1 cellular context compared by ENCODE assay signal in the genomic region with DNA sequence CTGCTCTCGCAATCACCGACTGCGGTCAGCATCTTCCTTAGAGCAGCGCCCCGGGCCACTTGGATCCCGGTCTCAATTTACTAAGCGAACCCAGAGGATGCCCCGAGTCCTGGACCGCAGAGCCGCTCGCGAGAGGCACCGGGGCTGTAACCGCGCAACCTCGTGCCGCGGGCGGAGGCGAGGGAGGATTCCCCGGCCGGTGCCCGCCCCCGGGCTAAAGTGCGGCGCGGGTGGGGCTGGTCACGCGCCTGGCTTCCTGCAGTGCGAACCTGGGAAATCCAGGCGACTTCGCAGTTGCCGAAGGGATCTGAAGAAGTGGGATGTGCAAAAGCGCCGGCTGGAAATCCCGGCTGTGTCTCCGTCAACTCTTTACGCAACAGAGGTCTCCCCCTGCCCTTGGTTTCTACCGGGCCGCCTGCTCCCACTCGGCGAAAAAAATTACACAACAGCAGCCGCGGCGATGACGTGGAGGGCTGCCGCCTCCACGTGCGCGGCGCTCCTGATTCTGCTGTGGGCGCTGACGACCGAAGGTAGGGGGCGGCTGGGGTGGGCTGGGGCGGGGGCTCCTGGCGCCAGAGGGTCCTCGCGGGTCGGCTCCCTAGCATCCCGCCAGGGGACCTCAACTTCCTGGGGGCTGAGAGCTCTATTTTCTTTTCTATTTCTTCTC.
TF ChIP-seq lines count a peak whose summit lies in the region.

A gene with protein sequence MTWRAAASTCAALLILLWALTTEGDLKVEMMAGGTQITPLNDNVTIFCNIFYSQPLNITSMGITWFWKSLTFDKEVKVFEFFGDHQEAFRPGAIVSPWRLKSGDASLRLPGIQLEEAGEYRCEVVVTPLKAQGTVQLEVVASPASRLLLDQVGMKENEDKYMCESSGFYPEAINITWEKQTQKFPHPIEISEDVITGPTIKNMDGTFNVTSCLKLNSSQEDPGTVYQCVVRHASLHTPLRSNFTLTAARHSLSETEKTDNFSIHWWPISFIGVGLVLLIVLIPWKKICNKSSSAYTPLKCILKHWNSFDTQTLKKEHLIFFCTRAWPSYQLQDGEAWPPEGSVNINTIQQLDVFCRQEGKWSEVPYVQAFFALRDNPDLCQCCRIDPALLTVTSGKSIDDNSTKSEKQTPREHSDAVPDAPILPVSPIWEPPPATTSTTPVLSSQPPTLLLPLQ (plus strand): TSS at position 291 of the 667 bp plus-strand sequence. CDS start 170 bp downstream, at position 461.

TF ChIP-seq in HEK293, 187 proteins besides CTCF, POLR2A, EP300 and RAD21 (continued from another document and continues in another):
- TF ChIP-seq, protein P1, sequence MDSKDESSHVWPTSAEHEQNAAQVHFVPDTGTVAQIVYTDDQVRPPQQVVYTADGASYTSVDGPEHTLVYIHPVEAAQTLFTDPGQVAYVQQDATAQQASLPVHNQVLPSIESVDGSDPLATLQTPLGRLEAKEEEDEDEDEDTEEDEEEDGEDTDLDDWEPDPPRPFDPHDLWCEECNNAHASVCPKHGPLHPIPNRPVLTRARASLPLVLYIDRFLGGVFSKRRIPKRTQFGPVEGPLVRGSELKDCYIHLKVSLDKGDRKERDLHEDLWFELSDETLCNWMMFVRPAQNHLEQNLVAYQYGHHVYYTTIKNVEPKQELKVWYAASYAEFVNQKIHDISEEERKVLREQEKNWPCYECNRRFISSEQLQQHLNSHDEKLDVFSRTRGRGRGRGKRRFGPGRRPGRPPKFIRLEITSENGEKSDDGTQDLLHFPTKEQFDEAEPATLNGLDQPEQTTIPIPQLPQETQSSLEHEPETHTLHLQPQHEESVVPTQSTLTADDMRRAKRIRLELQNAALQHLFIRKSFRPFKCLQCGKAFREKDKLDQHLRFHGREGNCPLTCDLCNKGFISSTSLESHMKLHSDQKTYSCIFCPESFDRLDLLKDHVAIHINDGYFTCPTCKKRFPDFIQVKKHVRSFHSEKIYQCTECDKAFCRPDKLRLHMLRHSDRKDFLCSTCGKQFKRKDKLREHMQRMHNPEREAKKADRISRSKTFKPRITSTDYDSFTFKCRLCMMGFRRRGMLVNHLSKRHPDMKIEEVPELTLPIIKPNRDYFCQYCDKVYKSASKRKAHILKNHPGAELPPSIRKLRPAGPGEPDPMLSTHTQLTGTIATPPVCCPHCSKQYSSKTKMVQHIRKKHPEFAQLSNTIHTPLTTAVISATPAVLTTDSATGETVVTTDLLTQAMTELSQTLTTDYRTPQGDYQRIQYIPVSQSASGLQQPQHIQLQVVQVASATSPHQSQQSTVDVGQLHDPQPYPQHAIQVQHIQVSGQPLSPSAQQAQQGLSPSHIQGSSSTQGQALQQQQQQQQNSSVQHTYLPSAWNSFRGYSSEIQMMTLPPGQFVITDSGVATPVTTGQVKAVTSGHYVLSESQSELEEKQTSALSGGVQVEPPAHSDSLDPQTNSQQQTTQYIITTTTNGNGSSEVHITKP (tag by site-specific recombination; IDR thresholded peaks at IDR 0.05), result peak; percentile 75
- TF ChIP-seq, protein P2, sequence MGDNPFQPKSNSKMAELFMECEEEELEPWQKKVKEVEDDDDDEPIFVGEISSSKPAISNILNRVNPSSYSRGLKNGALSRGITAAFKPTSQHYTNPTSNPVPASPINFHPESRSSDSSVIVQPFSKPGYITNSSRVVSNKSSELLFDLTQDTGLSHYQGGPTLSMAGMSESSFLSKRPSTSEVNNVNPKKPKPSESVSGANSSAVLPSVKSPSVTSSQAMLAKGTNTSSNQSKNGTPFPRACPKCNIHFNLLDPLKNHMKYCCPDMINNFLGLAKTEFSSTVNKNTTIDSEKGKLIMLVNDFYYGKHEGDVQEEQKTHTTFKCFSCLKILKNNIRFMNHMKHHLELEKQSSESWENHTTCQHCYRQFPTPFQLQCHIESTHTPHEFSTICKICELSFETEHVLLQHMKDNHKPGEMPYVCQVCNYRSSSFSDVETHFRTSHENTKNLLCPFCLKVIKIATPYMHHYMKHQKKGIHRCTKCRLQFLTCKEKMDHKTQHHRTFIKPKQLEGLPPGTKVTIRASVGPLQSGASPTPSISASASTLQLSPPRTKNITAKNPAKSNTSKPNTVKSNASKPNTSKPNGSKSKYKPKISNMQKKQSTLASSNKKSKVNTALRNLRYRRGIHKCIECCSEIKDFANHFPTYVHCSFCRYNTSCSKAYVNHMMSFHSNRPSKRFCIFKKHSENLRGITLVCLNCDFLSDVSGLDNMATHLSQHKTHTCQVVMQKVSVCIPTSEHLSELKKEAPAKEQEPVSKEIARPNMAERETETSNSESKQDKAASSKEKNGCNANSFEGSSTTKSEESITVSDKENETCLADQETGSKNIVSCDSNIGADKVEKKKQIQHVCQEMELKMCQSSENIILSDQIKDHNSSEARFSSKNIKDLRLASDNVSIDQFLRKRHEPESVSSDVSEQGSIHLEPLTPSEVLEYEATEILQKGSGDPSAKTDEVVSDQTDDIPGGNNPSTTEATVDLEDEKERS (tag by site-specific recombination; IDR thresholded peaks at IDR 0.05), result no peak
- TF ChIP-seq ZNF571 (tag by site-specific recombination; IDR thresholded peaks at IDR 0.05), result no peak
- TF ChIP-seq, protein P3, sequence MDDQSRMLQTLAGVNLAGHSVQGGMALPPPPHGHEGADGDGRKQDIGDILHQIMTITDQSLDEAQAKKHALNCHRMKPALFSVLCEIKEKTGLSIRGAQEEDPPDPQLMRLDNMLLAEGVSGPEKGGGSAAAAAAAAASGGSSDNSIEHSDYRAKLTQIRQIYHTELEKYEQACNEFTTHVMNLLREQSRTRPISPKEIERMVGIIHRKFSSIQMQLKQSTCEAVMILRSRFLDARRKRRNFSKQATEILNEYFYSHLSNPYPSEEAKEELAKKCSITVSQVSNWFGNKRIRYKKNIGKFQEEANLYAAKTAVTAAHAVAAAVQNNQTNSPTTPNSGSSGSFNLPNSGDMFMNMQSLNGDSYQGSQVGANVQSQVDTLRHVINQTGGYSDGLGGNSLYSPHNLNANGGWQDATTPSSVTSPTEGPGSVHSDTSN (CRISPR knock-in tag; IDR thresholded peaks at IDR 0.05), result no peak
- TF ChIP-seq ZNF184 (tag by site-specific recombination; IDR thresholded peaks at IDR 0.05), result no peak
- peak; percentile 54 for TF ChIP-seq SP2 (tag by site-specific recombination; IDR thresholded peaks at IDR 0.05)
- TF ChIP-seq KLF1 (tag by site-specific recombination; IDR thresholded peaks at IDR 0.05), result peak; percentile 80
- TF ChIP-seq ZIC2 (tag by site-specific recombination; IDR thresholded peaks at IDR 0.05), result 0 out of 2 replicates have a peak, but pooled peaks have one; percentile 35
- no peak for TF ChIP-seq ZNF791 (tag by site-specific recombination; IDR thresholded peaks at IDR 0.05)
- TF ChIP-seq, protein P4, sequence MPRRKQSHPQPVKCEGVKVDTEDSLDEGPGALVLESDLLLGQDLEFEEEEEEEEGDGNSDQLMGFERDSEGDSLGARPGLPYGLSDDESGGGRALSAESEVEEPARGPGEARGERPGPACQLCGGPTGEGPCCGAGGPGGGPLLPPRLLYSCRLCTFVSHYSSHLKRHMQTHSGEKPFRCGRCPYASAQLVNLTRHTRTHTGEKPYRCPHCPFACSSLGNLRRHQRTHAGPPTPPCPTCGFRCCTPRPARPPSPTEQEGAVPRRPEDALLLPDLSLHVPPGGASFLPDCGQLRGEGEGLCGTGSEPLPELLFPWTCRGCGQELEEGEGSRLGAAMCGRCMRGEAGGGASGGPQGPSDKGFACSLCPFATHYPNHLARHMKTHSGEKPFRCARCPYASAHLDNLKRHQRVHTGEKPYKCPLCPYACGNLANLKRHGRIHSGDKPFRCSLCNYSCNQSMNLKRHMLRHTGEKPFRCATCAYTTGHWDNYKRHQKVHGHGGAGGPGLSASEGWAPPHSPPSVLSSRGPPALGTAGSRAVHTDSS (tag by site-specific recombination; IDR thresholded peaks at IDR 0.05), result no peak
- TF ChIP-seq, protein P5, sequence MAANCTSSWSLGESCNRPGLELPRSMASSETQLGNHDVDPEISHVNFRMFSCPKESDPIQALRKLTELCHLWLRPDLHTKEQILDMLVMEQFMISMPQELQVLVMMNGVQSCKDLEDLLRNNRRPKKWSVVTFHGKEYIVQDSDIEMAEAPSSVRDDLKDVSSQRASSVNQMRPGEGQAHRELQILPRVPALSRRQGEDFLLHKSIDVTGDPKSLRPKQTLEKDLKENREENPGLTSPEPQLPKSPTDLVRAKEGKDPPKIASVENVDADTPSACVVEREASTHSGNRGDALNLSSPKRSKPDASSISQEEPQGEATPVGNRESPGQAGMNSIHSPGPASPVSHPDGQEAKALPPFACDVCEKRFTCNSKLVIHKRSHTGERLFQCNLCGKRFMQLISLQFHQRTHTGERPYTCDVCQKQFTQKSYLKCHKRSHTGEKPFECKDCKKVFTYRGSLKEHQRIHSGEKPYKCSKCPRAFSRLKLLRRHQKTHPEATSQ (tag by site-specific recombination; IDR thresholded peaks at IDR 0.05), result no peak
- no peak for TF ChIP-seq ZNF423 (tag by site-specific recombination; IDR thresholded peaks at IDR 0.05)
- no peak for TF ChIP-seq HOXD13 (CRISPR knock-in tag; IDR thresholded peaks at IDR 0.05; ENCODE audit: borderline replicate concordance)
- peak; percentile 84 for TF ChIP-seq ZNF629 (tag by site-specific recombination; IDR thresholded peaks at IDR 0.05)
- TF ChIP-seq, protein P6, sequence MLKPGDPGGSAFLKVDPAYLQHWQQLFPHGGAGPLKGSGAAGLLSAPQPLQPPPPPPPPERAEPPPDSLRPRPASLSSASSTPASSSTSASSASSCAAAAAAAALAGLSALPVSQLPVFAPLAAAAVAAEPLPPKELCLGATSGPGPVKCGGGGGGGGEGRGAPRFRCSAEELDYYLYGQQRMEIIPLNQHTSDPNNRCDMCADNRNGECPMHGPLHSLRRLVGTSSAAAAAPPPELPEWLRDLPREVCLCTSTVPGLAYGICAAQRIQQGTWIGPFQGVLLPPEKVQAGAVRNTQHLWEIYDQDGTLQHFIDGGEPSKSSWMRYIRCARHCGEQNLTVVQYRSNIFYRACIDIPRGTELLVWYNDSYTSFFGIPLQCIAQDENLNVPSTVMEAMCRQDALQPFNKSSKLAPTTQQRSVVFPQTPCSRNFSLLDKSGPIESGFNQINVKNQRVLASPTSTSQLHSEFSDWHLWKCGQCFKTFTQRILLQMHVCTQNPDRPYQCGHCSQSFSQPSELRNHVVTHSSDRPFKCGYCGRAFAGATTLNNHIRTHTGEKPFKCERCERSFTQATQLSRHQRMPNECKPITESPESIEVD (tag by site-specific recombination; IDR thresholded peaks at IDR 0.05), result no peak
- peak; percentile 73 for TF ChIP-seq ZBTB21 (tag by site-specific recombination; IDR thresholded peaks at IDR 0.05)
- peak; percentile 55; the same call in 1 of the 2 replicates for TF ChIP-seq GLIS2 (tag by site-specific recombination; IDR thresholded peaks at IDR 0.05)
- TF ChIP-seq, protein P7, sequence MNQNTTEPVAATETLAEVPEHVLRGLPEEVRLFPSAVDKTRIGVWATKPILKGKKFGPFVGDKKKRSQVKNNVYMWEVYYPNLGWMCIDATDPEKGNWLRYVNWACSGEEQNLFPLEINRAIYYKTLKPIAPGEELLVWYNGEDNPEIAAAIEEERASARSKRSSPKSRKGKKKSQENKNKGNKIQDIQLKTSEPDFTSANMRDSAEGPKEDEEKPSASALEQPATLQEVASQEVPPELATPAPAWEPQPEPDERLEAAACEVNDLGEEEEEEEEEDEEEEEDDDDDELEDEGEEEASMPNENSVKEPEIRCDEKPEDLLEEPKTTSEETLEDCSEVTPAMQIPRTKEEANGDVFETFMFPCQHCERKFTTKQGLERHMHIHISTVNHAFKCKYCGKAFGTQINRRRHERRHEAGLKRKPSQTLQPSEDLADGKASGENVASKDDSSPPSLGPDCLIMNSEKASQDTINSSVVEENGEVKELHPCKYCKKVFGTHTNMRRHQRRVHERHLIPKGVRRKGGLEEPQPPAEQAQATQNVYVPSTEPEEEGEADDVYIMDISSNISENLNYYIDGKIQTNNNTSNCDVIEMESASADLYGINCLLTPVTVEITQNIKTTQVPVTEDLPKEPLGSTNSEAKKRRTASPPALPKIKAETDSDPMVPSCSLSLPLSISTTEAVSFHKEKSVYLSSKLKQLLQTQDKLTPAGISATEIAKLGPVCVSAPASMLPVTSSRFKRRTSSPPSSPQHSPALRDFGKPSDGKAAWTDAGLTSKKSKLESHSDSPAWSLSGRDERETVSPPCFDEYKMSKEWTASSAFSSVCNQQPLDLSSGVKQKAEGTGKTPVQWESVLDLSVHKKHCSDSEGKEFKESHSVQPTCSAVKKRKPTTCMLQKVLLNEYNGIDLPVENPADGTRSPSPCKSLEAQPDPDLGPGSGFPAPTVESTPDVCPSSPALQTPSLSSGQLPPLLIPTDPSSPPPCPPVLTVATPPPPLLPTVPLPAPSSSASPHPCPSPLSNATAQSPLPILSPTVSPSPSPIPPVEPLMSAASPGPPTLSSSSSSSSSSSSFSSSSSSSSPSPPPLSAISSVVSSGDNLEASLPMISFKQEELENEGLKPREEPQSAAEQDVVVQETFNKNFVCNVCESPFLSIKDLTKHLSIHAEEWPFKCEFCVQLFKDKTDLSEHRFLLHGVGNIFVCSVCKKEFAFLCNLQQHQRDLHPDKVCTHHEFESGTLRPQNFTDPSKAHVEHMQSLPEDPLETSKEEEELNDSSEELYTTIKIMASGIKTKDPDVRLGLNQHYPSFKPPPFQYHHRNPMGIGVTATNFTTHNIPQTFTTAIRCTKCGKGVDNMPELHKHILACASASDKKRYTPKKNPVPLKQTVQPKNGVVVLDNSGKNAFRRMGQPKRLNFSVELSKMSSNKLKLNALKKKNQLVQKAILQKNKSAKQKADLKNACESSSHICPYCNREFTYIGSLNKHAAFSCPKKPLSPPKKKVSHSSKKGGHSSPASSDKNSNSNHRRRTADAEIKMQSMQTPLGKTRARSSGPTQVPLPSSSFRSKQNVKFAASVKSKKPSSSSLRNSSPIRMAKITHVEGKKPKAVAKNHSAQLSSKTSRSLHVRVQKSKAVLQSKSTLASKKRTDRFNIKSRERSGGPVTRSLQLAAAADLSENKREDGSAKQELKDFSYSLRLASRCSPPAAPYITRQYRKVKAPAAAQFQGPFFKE (tag by site-specific recombination; IDR thresholded peaks at IDR 0.05; ENCODE audit: borderline replicate concordance), result no peak
- no peak for TF ChIP-seq YY1 (tag by site-specific recombination; IDR thresholded peaks at IDR 0.05)
- TF ChIP-seq, protein P8, sequence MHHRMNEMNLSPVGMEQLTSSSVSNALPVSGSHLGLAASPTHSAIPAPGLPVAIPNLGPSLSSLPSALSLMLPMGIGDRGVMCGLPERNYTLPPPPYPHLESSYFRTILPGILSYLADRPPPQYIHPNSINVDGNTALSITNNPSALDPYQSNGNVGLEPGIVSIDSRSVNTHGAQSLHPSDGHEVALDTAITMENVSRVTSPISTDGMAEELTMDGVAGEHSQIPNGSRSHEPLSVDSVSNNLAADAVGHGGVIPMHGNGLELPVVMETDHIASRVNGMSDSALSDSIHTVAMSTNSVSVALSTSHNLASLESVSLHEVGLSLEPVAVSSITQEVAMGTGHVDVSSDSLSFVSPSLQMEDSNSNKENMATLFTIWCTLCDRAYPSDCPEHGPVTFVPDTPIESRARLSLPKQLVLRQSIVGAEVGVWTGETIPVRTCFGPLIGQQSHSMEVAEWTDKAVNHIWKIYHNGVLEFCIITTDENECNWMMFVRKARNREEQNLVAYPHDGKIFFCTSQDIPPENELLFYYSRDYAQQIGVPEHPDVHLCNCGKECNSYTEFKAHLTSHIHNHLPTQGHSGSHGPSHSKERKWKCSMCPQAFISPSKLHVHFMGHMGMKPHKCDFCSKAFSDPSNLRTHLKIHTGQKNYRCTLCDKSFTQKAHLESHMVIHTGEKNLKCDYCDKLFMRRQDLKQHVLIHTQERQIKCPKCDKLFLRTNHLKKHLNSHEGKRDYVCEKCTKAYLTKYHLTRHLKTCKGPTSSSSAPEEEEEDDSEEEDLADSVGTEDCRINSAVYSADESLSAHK (tag by site-specific recombination; IDR thresholded peaks at IDR 0.05), result no peak
- 0 out of 2 replicates have a peak, but pooled peaks have one; percentile 26 for TF ChIP-seq MZF1 (tag by site-specific recombination; IDR thresholded peaks at IDR 0.05; ENCODE audit: borderline replicate concordance)
- TF ChIP-seq ZNF501 (tag by site-specific recombination; IDR thresholded peaks at IDR 0.05), result peak; percentile 56; the same call in 1 of the 2 replicates
- TF ChIP-seq ZNF23 (tag by site-specific recombination; IDR thresholded peaks at IDR 0.05; ENCODE audit: borderline replicate concordance), result no peak
- TF ChIP-seq, protein P9, sequence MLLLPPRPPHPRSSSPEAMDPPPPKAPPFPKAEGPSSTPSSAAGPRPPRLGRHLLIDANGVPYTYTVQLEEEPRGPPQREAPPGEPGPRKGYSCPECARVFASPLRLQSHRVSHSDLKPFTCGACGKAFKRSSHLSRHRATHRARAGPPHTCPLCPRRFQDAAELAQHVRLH (tag by site-specific recombination; IDR thresholded peaks at IDR 0.05), result no peak
